Comparison of ENCODE assay signal across 24 cellular contexts in the genomic region with DNA sequence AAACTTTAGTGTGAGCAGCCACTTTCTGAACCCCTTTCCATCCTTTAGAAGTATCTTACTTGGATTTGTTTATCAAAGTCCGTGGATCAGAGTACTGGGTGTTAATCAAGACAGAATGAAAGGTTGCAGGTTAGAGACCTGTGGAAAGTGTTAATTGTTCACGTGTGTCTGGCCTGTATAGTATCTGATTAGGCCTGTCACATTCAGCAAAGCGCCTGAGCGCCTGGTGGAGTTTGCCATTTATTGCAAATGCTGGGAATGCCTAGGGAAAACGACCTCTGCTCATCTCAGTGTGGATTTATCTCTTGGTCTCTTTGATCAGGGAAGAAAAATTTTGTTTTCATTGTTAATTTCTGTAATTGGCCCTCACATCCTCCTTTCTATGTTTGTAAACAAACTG.
DNase-seq lines count a peak whose midpoint lies in the region; ATAC-seq and TF ChIP-seq lines count a peak whose summit lies in the region.
"Had no signal": no experiment of that assay in that cellular context is flagged by ENCODE, and none has a peak within 500 bp of the region (broad histone marks: within the 10 kb centered on the region; RNA-seq: fewer than 3 reads in every experiment).

No MANE protein-coding gene starts in this region.

- H3K4me1 ChIP-seq in BLaER1 treated with 17β-estradiol and CSF1 and Interleukin-3, amounts not matched to agents 10 nM and 100 nM, result peaks cover 0 to 21% (median 9%) of the 10 kb centered on the region in 10 experiments; a peak in 14 of 20 replicates
- H3K4me1 ChIP-seq in endodermal cell (ENCODE audit: control insufficient read depth, insufficient read depth, low read length) (peaks cover 7% of the 10 kb centered on the region), mesendoderm (ENCODE audit: control insufficient read depth, low read depth, low read length) (no peaks in the 10 kb centered on the region), neuron (ENCODE audit: insufficient read depth, low read length) (peaks cover 12% of the 10 kb centered on the region)

- no peak overlapping the region for H3K23ac ChIP-seq in mesendoderm (ENCODE audit: low read length)

- peaks cover 38% of the 10 kb centered on the region for H3K27me3 Mint-ChIP-seq in endodermal cell (ENCODE audit: insufficient read depth)

- H3K36me3 Mint-ChIP-seq in endodermal cell (ENCODE audit: low read depth), result no peaks in the 10 kb centered on the region
- H3K36me3 Mint-ChIP-seq: CD8-positive, alpha-beta memory T cell had no signal

- H3K27ac ChIP-seq in BLaER1 treated with 17β-estradiol and CSF1 and Interleukin-3, amounts not matched to agents 10 nM and 100 nM, result no peak overlapping the region
- peak overlapping the region; percentile 29 for H3K27ac ChIP-seq in endodermal cell (ENCODE audit: low read depth, low read length)
- no peak overlapping the region for H3K27ac ChIP-seq in mesendoderm (ENCODE audit: low read depth, low read length)
- H3K27ac ChIP-seq: C4-2B, PC-9 had no signal

- no peak overlapping the region for H3K18ac ChIP-seq in mesendoderm (ENCODE audit: low read length)

- no peak for TF ChIP-seq CTCF in endodermal cell (conservative IDR thresholded peaks at IDR 0.05)

- no peaks in the 10 kb centered on the region for H3K9me3 ChIP-seq in BLaER1 treated with 17β-estradiol and CSF1 and Interleukin-3, amounts not matched to agents 10 nM and 100 nM (replicated peaks in 1 of 11)
- H3K9me3 ChIP-seq in endodermal cell (ENCODE audit: control insufficient read depth, low read length) (no peaks in the 10 kb centered on the region), neuron (ENCODE audit: low read length) (no peaks in the 10 kb centered on the region)
- H3K9me3 ChIP-seq: SJCRH30 had no signal

- no peak overlapping the region for H2AK5ac ChIP-seq in mesendoderm (ENCODE audit: low read length)

- H3K4me3 ChIP-seq in BLaER1 treated with 17β-estradiol and CSF1 and Interleukin-3, amounts not matched to agents 10 nM and 100 nM, result no peak overlapping the region
- no peak overlapping the region for H3K4me3 ChIP-seq in endodermal cell (ENCODE audit: low read length)
- H3K4me3 ChIP-seq in mesendoderm (ENCODE audit: low read length), result no peak overlapping the region
- H3K4me3 ChIP-seq in neuron (ENCODE audit: low read length), result no peak overlapping the region
- H3K4me3 ChIP-seq: PC-9, SJCRH30 had no signal

- no peak overlapping the region for H2BK15ac ChIP-seq in mesendoderm (replicated peaks; ENCODE audit: low read depth)

- H3K9ac ChIP-seq in BLaER1 treated with 17β-estradiol and CSF1 and Interleukin-3, amounts not matched to agents 10 nM and 100 nM, result no peak overlapping the region
- H3K9ac ChIP-seq in endodermal cell (ENCODE audit: extremely low read depth, low read length, poor library complexity, severe bottlenecking) (no peak overlapping the region), mesendoderm (ENCODE audit: low read length) (no peak overlapping the region)

- no peak overlapping the region for H3K56ac ChIP-seq in mesendoderm (ENCODE audit: low read length)

- no peak overlapping the region for H3K4ac ChIP-seq in mesendoderm (ENCODE audit: low read depth, low read length)

- no peaks in the 10 kb centered on the region for H3K27me3 ChIP-seq in BLaER1 treated with 17β-estradiol and CSF1 and Interleukin-3, amounts not matched to agents 10 nM and 100 nM
- H3K27me3 ChIP-seq in endodermal cell (ENCODE audit: control insufficient read depth, insufficient read depth, low read length, poor library complexity, severe bottlenecking) (peaks cover 78% of the 10 kb centered on the region), mesendoderm (ENCODE audit: insufficient read depth, low read length, poor library complexity) (no peaks in the 10 kb centered on the region), neuron (ENCODE audit: insufficient read depth, low read length) (no peaks in the 10 kb centered on the region)
- H3K27me3 ChIP-seq: SJCRH30 had no signal

- no peak overlapping the region for H3K27ac Mint-ChIP-seq in endodermal cell
- H3K27ac Mint-ChIP-seq: CD8-positive, alpha-beta memory T cell had no signal

- H3K4me1 Mint-ChIP-seq in endodermal cell, result peaks cover 15% of the 10 kb centered on the region
- H3K4me1 Mint-ChIP-seq: CD8-positive, alpha-beta memory T cell had no signal

- no peak overlapping the region for H2BK120ac ChIP-seq in mesendoderm (ENCODE audit: low read depth, low read length)

- no peaks in the 10 kb centered on the region for H3K36me3 ChIP-seq in BLaER1 treated with 17β-estradiol and CSF1 and Interleukin-3, amounts not matched to agents 10 nM and 100 nM
- H3K36me3 ChIP-seq in endodermal cell (ENCODE audit: control insufficient read depth, insufficient read depth, low read length) (no peaks in the 10 kb centered on the region), mesendoderm (ENCODE audit: control insufficient read depth, insufficient read depth, low read length) (no peaks in the 10 kb centered on the region), neuron (ENCODE audit: insufficient read depth, low read length) (no peaks in the 10 kb centered on the region)
- H3K36me3 ChIP-seq: SJCRH30 had no signal

- peak overlapping the region; percentile 16 for H2AFZ ChIP-seq in neuron (ENCODE audit: low read depth, low read length)
- H2AFZ ChIP-seq: PC-9 had no signal

- no peak overlapping the region for H2BK5ac ChIP-seq in mesendoderm (ENCODE audit: low read length)

- H3K4me3 Mint-ChIP-seq in endodermal cell, result no peak overlapping the region
- H3K4me3 Mint-ChIP-seq: CD8-positive, alpha-beta memory T cell had no signal

- no peaks in the 10 kb centered on the region for H3K79me1 ChIP-seq in mesendoderm (ENCODE audit: low read length)

- 72 to 80% methylated on average over 4 to 5 of the region's 5 CpGs for WGBS in endodermal cell (ENCODE audit: insufficient coverage in 1 of 2, insufficient read length in 1 of 2), 2 experiments
- no CpG with 5 or more reads among the region's 5 CpGs for WGBS in mesendoderm (ENCODE audit: extremely low coverage, insufficient coverage, low lambda C conversion rate)

- H4K8ac ChIP-seq in mesendoderm (ENCODE audit: low read depth, low read length), result no peak overlapping the region

- DNase-seq in endodermal cell (no peak), mesendoderm (peak; percentile 80), iPS-NIHi11 (ENCODE audit: low spot score) (no peak), NCI-H2029 treated with DMSO at 0.1 percent for 48 hours (lab: John Stamatoyannopoulos, UW) (no peak)
- DNase-seq: AML-193; CD8-positive, alpha-beta memory T cell; DMS 273 treated with DMSO at 0.1 percent for 48 hours; DMS79 treated with DMSO at 0.1 percent for 48 hours; Karpas-422; NCI-H1092 treated with DMSO at 0.1 percent for 48 hours; NCI-H146; NCI-H1930; NCI-H524 treated with DMSO at 0.1 percent for 48 hours; NCI-H82; NK-92 treated with Interleukin-12 subunit alpha and Interleukin-12 subunit beta, amount 100 ng/mL, for 24 hours; PC-9 had no signal

- H3K79me2 ChIP-seq in mesendoderm (ENCODE audit: control insufficient read depth, insufficient read depth, low read length), result no peaks in the 10 kb centered on the region

- H3K9me3 Mint-ChIP-seq in endodermal cell, result no peaks in the 10 kb centered on the region

- H4K5ac ChIP-seq in mesendoderm (ENCODE audit: low read length), result no peak overlapping the region

- peak overlapping the region in 7 of 11 experiments; percentile 0 to 21 (median 10); a peak in 4 of 22 replicates for H3K4me2 ChIP-seq in BLaER1 treated with 17β-estradiol and CSF1 and Interleukin-3, amounts not matched to agents 10 nM and 100 nM
- no peak overlapping the region for H3K4me2 ChIP-seq in mesendoderm (ENCODE audit: low read length)
- H3K4me2 ChIP-seq: PC-9 had no signal

- no peak for ATAC-seq in GM21825 (IDR thresholded peaks at IDR 0.05; ENCODE audit: unreplicated experiment)
- ATAC-seq in GM21360 (IDR thresholded peaks at IDR 0.05; ENCODE audit: unreplicated experiment), result no peak
- ATAC-seq: HepG2, Right ventricle myocardium inferior had no signal

- no peaks in the 10 kb centered on the region for H4K20me1 ChIP-seq in BLaER1 treated with 17β-estradiol and CSF1 and Interleukin-3, amounts not matched to agents 10 nM and 100 nM
